ENCODE assay signal across 1 cellular context in genomic region chr1:179954494-179955317, GRCh38.
TF ChIP-seq lines count a peak whose summit lies in the region.

CEP350 (plus strand) TSS chr1:179954810; CDS start chr1:179986182, 31,372 bp downstream.

TF ChIP-seq in HepG2, 621 proteins besides CTCF, POLR2A, EP300 and RAD21 (continued from another document and continues in another):
- peak; percentile 49; the same call in 1 of the 2 replicates for TF ChIP-seq ZNF770 (CRISPR knock-in tag; IDR thresholded peaks at IDR 0.05)
- TF ChIP-seq TEF (CRISPR knock-in tag; IDR thresholded peaks at IDR 0.05): no peak
- peak; percentile 37; the same call in 1 of the 2 replicates for TF ChIP-seq ZNF235 (CRISPR knock-in tag; IDR thresholded peaks at IDR 0.05; ENCODE audit: borderline replicate concordance)
- no peak for TF ChIP-seq FOXP1 (IDR thresholded peaks at IDR 0.05)
- TF ChIP-seq FOXP1 (CRISPR knock-in tag; IDR thresholded peaks at IDR 0.05): no peak
- peak; percentile 67; the same call in 1 of the 2 replicates for TF ChIP-seq BRF2 (CRISPR knock-in tag; IDR thresholded peaks at IDR 0.05)
- TF ChIP-seq ZNF781 (CRISPR knock-in tag; IDR thresholded peaks at IDR 0.05; ENCODE audit: borderline replicate concordance, not compliant biosample characterization): peak; percentile 62
- TF ChIP-seq ZNF619 (CRISPR knock-in tag; IDR thresholded peaks at IDR 0.05): peak; percentile 66; the same call in 1 of the 2 replicates
- peak; percentile 10 for TF ChIP-seq MEIS2 (CRISPR knock-in tag; IDR thresholded peaks at IDR 0.05)
- peak; percentile 85; the same call in 1 of the 2 replicates for TF ChIP-seq ZNF543 (CRISPR knock-in tag; IDR thresholded peaks at IDR 0.05)
- TF ChIP-seq SNAI1 (CRISPR knock-in tag; IDR thresholded peaks at IDR 0.05; ENCODE audit: borderline replicate concordance): 0 out of 2 replicates have a peak, but pooled peaks have one; percentile 27
- TF ChIP-seq PITX1 (CRISPR knock-in tag; IDR thresholded peaks at IDR 0.05): peak; percentile 74
- TF ChIP-seq ZFP90 (CRISPR knock-in tag; IDR thresholded peaks at IDR 0.05; ENCODE audit: borderline replicate concordance): peak; percentile 67; the same call in 1 of the 2 replicates
- TF ChIP-seq TAF1 (CRISPR knock-in tag; IDR thresholded peaks at IDR 0.05): peak; percentile 99
- TF ChIP-seq ZBTB43 (CRISPR knock-in tag; conservative IDR thresholded peaks at IDR 0.05): 0 out of 2 replicates have a peak, but pooled peaks have one; percentile 43
- TF ChIP-seq PBX2 (CRISPR knock-in tag; IDR thresholded peaks at IDR 0.05): no peak
- 0 out of 2 replicates have a peak, but pooled peaks have one; percentile 67 for TF ChIP-seq RXRA (CRISPR knock-in tag; IDR thresholded peaks at IDR 0.05)
- peak; percentile 44; the same call in 1 of the 2 replicates for TF ChIP-seq HNF1B (CRISPR knock-in tag; IDR thresholded peaks at IDR 0.05)
- peak; percentile 78 for TF ChIP-seq HNRNPLL (IDR thresholded peaks at IDR 0.05; ENCODE audit: low read depth, low read length, poor library complexity, severe bottlenecking)
- peak; percentile 88 for TF ChIP-seq KLF6 (CRISPR knock-in tag; IDR thresholded peaks at IDR 0.05)
- TF ChIP-seq RBFOX2 (IDR thresholded peaks at IDR 0.05; ENCODE audit: low read depth, low read length): peak; percentile 95
- TF ChIP-seq MTERF4 (CRISPR knock-in tag; IDR thresholded peaks at IDR 0.05): no peak
- TF ChIP-seq KDM4B (CRISPR knock-in tag; IDR thresholded peaks at IDR 0.05): peak; percentile 34; the same call in 1 of the 2 replicates
- TF ChIP-seq ZNF569 (CRISPR knock-in tag; IDR thresholded peaks at IDR 0.05; ENCODE audit: borderline replicate concordance): no peak
- TF ChIP-seq KAT7 (CRISPR knock-in tag; IDR thresholded peaks at IDR 0.05; ENCODE audit: borderline replicate concordance): peak; percentile 95
- peak; percentile 81; the same call in 1 of the 2 replicates for TF ChIP-seq ZNF34 (CRISPR knock-in tag; IDR thresholded peaks at IDR 0.05; ENCODE audit: borderline replicate concordance)
- peak; percentile 96 for TF ChIP-seq KDM2A (CRISPR knock-in tag; IDR thresholded peaks at IDR 0.05; ENCODE audit: borderline replicate concordance, low read depth)
- peak; percentile 95 for TF ChIP-seq ARID4A (CRISPR knock-in tag; IDR thresholded peaks at IDR 0.05; ENCODE audit: borderline replicate concordance)
- TF ChIP-seq STAT5B (CRISPR knock-in tag; IDR thresholded peaks at IDR 0.05): 0 out of 2 replicates have a peak, but pooled peaks have one; percentile 30
- no peak for TF ChIP-seq TCF7L2 (IDR thresholded peaks at IDR 0.05; ENCODE audit: low read depth, low read length)
- peak; percentile 69; the same call in 1 of the 2 replicates for TF ChIP-seq ATAD3A (CRISPR knock-in tag; IDR thresholded peaks at IDR 0.05)
- 0 out of 2 replicates have a peak, but pooled peaks have one; percentile 66 for TF ChIP-seq ZSCAN29 (CRISPR knock-in tag; conservative IDR thresholded peaks at IDR 0.05)
- peak; percentile 67 for TF ChIP-seq POLR2AphosphoS5 (IDR thresholded peaks at IDR 0.05; ENCODE audit: low read depth, low read length)
- TF ChIP-seq ZNF678 (CRISPR knock-in tag; IDR thresholded peaks at IDR 0.05): peak; percentile 3; the same call in 1 of the 2 replicates
- TF ChIP-seq ZNF775 (CRISPR knock-in tag; IDR thresholded peaks at IDR 0.05; ENCODE audit: borderline replicate concordance): 0 out of 2 replicates have a peak, but pooled peaks have one; percentile 72
- no peak for TF ChIP-seq GTF2F1 (IDR thresholded peaks at IDR 0.05; ENCODE audit: low read length)
- TF ChIP-seq FOXA1 (IDR thresholded peaks at IDR 0.05): no peak
- peak; percentile 55; the same call in 1 of the 2 replicates for TF ChIP-seq FOXA1 (CRISPR knock-in tag; IDR thresholded peaks at IDR 0.05)
- TF ChIP-seq CERS6 (CRISPR knock-in tag; IDR thresholded peaks at IDR 0.05): no peak
- TF ChIP-seq REPIN1 (CRISPR knock-in tag; IDR thresholded peaks at IDR 0.05; ENCODE audit: borderline replicate concordance, low read depth): peak; percentile 77
- peak; percentile 99 for TF ChIP-seq ARNT2 (CRISPR knock-in tag; IDR thresholded peaks at IDR 0.05; ENCODE audit: low read depth)
- peak; percentile 77 for TF ChIP-seq ZSCAN31 (CRISPR knock-in tag; IDR thresholded peaks at IDR 0.05; ENCODE audit: low read depth)
- peak; percentile 53; the same call in 1 of the 2 replicates for TF ChIP-seq ZZZ3 (CRISPR knock-in tag; IDR thresholded peaks at IDR 0.05; ENCODE audit: borderline replicate concordance)
- TF ChIP-seq ZBTB34 (CRISPR knock-in tag; IDR thresholded peaks at IDR 0.05): peak; percentile 72; the same call in 1 of the 2 replicates
- TF ChIP-seq ZFP91 (CRISPR knock-in tag; IDR thresholded peaks at IDR 0.05; ENCODE audit: borderline replicate concordance): peak; percentile 92
- peak; percentile 76; the same call in 1 of the 2 replicates for TF ChIP-seq ZNF274 (CRISPR knock-in tag; IDR thresholded peaks at IDR 0.05)
